7 cellular contexts compared by ENCODE assay signal in the genomic region with DNA sequence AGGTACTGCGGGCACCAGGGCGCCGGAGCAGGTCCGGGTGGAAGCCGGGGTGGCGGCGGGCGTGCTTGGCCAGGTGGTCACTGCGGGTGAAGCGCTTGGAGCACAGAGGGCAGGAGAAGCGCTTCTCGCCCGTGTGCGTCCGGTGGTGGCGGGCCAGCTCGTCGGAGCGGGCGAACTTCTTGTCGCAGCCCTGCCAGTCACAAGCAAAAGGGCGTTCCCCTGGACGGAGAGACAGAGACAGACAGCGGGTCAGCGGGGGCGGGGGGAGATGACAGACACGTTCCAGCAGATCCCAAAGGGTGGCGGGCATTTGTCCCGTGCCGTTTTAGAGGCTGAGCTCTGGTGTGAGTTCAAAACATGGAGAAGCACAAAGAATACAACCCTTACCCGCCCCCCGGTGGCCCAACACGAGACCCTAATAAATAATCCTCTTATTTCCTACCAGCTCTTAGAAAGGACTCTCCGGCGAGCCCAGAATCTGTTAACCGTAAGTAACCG. TPM values are rescaled to one million over a fixed set of nuclear protein-coding genes. Genes with fewer than 3 reads are reported as not detected.
DNase-seq lines count a peak whose midpoint lies in the region; ATAC-seq and TF ChIP-seq lines count a peak whose summit lies in the region.

No MANE protein-coding gene starts in this region.

- peak overlapping the region; percentile 83 to 88 for H3K27ac ChIP-seq in right atrium auricular region

- peaks cover 12% of the 10 kb centered on the region for H3K36me3 Mint-ChIP-seq in activated CD8-positive, alpha-beta T cell treated with anti-CD3 and anti-CD28 coated beads, Interleukin-2, amount 10 ng/mL, durations not matched to agents 7 days and 5 days (ENCODE audit: low read depth)

- no peaks in the 10 kb centered on the region for H3K9me3 ChIP-seq in right atrium auricular region

- H3K27me3 ChIP-seq in right atrium auricular region, result no peaks in the 10 kb centered on the region

- no peak for DNase-seq in Jurkat, Clone E6-1 (ENCODE audit: low read depth, low spot score)
- DNase-seq in activated CD8-positive, alpha-beta T cell treated with anti-CD3 and anti-CD28 coated beads, Interleukin-2, amount 10 ng/mL, durations not matched to agents 7 days and 5 days, result no peak
- DNase-seq in right atrium auricular region (ENCODE audit: low spot score) (no peak), NCI-H510A treated with DMSO at 0.1 percent for 48 hours (lab: John Stamatoyannopoulos, UW) (no peak)
- DNase-seq in stimulated activated naive CD8-positive, alpha-beta T cell treated with anti-CD3 and anti-CD28 coated beads, Interleukin-15, amount 100 ng/mL, for 72 hours, result no peak
- DNase-seq in central memory CD4-positive, alpha-beta T cell, result no peak

- peaks cover 0 to 80% of the 10 kb centered on the region in 2 donors for H3K4me1 ChIP-seq in right atrium auricular region

- H3K27ac Mint-ChIP-seq in activated CD8-positive, alpha-beta T cell treated with anti-CD3 and anti-CD28 coated beads, Interleukin-2, amount 10 ng/mL, durations not matched to agents 7 days and 5 days, result peak overlapping the region; percentile 88
- no peak overlapping the region for H3K27ac Mint-ChIP-seq in stimulated activated naive CD8-positive, alpha-beta T cell treated with anti-CD3 and anti-CD28 coated beads, Interleukin-15, amount 100 ng/mL, for 72 hours

- TF ChIP-seq CTCF in right atrium auricular region (IDR thresholded peaks at IDR 0.05), result no peak

- peaks cover 72% of the 10 kb centered on the region for H3K4me1 Mint-ChIP-seq in activated CD8-positive, alpha-beta T cell treated with anti-CD3 and anti-CD28 coated beads, Interleukin-2, amount 10 ng/mL, durations not matched to agents 7 days and 5 days (ENCODE audit: low read depth)
- H3K4me1 Mint-ChIP-seq in stimulated activated naive CD8-positive, alpha-beta T cell treated with anti-CD3 and anti-CD28 coated beads, Interleukin-15, amount 100 ng/mL, for 72 hours, result peaks cover 85% of the 10 kb centered on the region

- peak overlapping the region; percentile 35 for H3K4me3 ChIP-seq in Jurkat, Clone E6-1 (ENCODE audit: low read length)
- H3K4me3 ChIP-seq in right atrium auricular region, result peak overlapping the region in 1 of 2 donors; percentile 56

- no peak for ATAC-seq in activated CD8-positive, alpha-beta T cell treated with anti-CD3 and anti-CD28 coated beads, Interleukin-2, amount 10 ng/mL, durations not matched to agents 7 days and 5 days
- no peak for ATAC-seq in stimulated activated naive CD8-positive, alpha-beta T cell treated with anti-CD3 and anti-CD28 coated beads, Interleukin-15, amount 100 ng/mL, for 72 hours
- no peak for ATAC-seq in HG03097 (IDR thresholded peaks at IDR 0.05; ENCODE audit: low FRiP score, unreplicated experiment)

- H3K36me3 ChIP-seq in right atrium auricular region, result no peaks in the 10 kb centered on the region

- H3K9me3 Mint-ChIP-seq in activated CD8-positive, alpha-beta T cell treated with anti-CD3 and anti-CD28 coated beads, Interleukin-2, amount 10 ng/mL, durations not matched to agents 7 days and 5 days (ENCODE audit: insufficient read depth), result no peaks in the 10 kb centered on the region
- no peaks in the 10 kb centered on the region for H3K9me3 Mint-ChIP-seq in stimulated activated naive CD8-positive, alpha-beta T cell treated with anti-CD3 and anti-CD28 coated beads, Interleukin-15, amount 100 ng/mL, for 72 hours

- no peaks in the 10 kb centered on the region for H3K27me3 Mint-ChIP-seq in activated CD8-positive, alpha-beta T cell treated with anti-CD3 and anti-CD28 coated beads, Interleukin-2, amount 10 ng/mL, durations not matched to agents 7 days and 5 days (ENCODE audit: low read depth)
- no peaks in the 10 kb centered on the region for H3K27me3 Mint-ChIP-seq in stimulated activated naive CD8-positive, alpha-beta T cell treated with anti-CD3 and anti-CD28 coated beads, Interleukin-15, amount 100 ng/mL, for 72 hours

- peak overlapping the region; percentile 83 for H3K4me3 Mint-ChIP-seq in activated CD8-positive, alpha-beta T cell treated with anti-CD3 and anti-CD28 coated beads, Interleukin-2, amount 10 ng/mL, durations not matched to agents 7 days and 5 days
- peak overlapping the region; percentile 89 to 92 for H3K4me3 Mint-ChIP-seq in stimulated activated naive CD8-positive, alpha-beta T cell treated with anti-CD3 and anti-CD28 coated beads, Interleukin-15, amount 100 ng/mL, for 72 hours

- CTCF ChIA-PET in activated CD8-positive, alpha-beta T cell treated with anti-CD3 and anti-CD28 coated beads, Interleukin-2, amount 10 ng/mL, durations not matched to agents 7 days and 5 days (lab: Charles Lee), result interaction anchor here (1.3 to 3.6 kb wide), 2 partner anchors 16 to 43 kb away, joined by 5 to 20 read pairs; no protein-coding TSS in a partner anchor

- POLR2A ChIA-PET in activated CD8-positive, alpha-beta T cell treated with anti-CD3 and anti-CD28 coated beads, Interleukin-2, amount 10 ng/mL, durations not matched to agents 7 days and 5 days (lab: Charles Lee), result interaction anchor here (0.7 to 0.9 kb wide), 2 partner anchors 28 to 29 kb away, joined by 3 to 4 read pairs; no protein-coding TSS in a partner anchor

RNA-seq across cellular contexts. Expression of a gene that starts 6.3 kb away (rescaled TPM):
- 27.1 TPM for polyA plus RNA-seq in Jurkat, Clone E6-1 (2012; ENCODE audit: insufficient read depth, insufficient read length)
- total RNA-seq in activated CD8-positive, alpha-beta T cell treated with anti-CD3 and anti-CD28 coated beads, Interleukin-2, amount 10 ng/mL, durations not matched to agents 7 days and 5 days, result 10 to 100 TPM; 47.9 to 52.9 TPM
- 10 to 100 TPM in 1 of 2 donors, 1 to 10 TPM in 1; 9.6 to 12.1 TPM for total RNA-seq in right atrium auricular region

RNA-seq across cellular contexts. Expression of a gene that starts 8.8 kb away (rescaled TPM):
- polyA plus RNA-seq in Jurkat, Clone E6-1 (2012; ENCODE audit: insufficient read depth, insufficient read length), result 17.6 TPM
- total RNA-seq in activated CD8-positive, alpha-beta T cell treated with anti-CD3 and anti-CD28 coated beads, Interleukin-2, amount 10 ng/mL, durations not matched to agents 7 days and 5 days, result 10 to 100 TPM; 26.5 to 29.8 TPM
- 1 to 10 TPM; 4.4 to 5.6 TPM for total RNA-seq in right atrium auricular region

RNA-seq across cellular contexts. Expression of a gene that starts 30.7 kb away (rescaled TPM):
- polyA plus RNA-seq in Jurkat, Clone E6-1 (2012; ENCODE audit: insufficient read depth, insufficient read length), result 78.0 TPM
- total RNA-seq in activated CD8-positive, alpha-beta T cell treated with anti-CD3 and anti-CD28 coated beads, Interleukin-2, amount 10 ng/mL, durations not matched to agents 7 days and 5 days, result 100 to 1,000 TPM; 181 to 196 TPM
- 10 to 100 TPM; 92.6 to 99.5 TPM for total RNA-seq in right atrium auricular region

RNA-seq across cellular contexts. Expression of a gene that starts 42.5 kb away (rescaled TPM):
- 19.0 TPM for polyA plus RNA-seq in Jurkat, Clone E6-1 (2012; ENCODE audit: insufficient read depth, insufficient read length)
- total RNA-seq in activated CD8-positive, alpha-beta T cell treated with anti-CD3 and anti-CD28 coated beads, Interleukin-2, amount 10 ng/mL, durations not matched to agents 7 days and 5 days, result 10 to 100 TPM; 20.2 to 27.8 TPM
- under 1 TPM; 0.51 to 0.74 TPM for total RNA-seq in right atrium auricular region

RNA-seq across cellular contexts. Expression of a gene that starts 50.6 kb away (rescaled TPM):
- polyA plus RNA-seq in Jurkat, Clone E6-1 (2012; ENCODE audit: insufficient read depth, insufficient read length), result 3.6 TPM
- total RNA-seq in activated CD8-positive, alpha-beta T cell treated with anti-CD3 and anti-CD28 coated beads, Interleukin-2, amount 10 ng/mL, durations not matched to agents 7 days and 5 days, result 10 to 100 TPM in 1 of 2 experiments, 1 to 10 TPM in 1; 9.9 to 11.0 TPM
- 1 to 10 TPM; 1.7 to 4.0 TPM for total RNA-seq in right atrium auricular region

Comparison
In these comparisons a context has a peak if more than half of its experiments do, and no peak if none do; other contexts are left out.
1. RNA of a gene that starts 8.8 kb away (total RNA-seq): 26.5 to 29.8 TPM in activated CD8-positive, alpha-beta T cell treated with anti-CD3 and anti-CD28 coated beads, Interleukin-2, amount 10 ng/mL, durations not matched to agents 7 days and 5 days; 4.4 to 5.6 TPM in right atrium auricular region; every median in the first group is over 4 times any median in the second.